In the genomic region with DNA sequence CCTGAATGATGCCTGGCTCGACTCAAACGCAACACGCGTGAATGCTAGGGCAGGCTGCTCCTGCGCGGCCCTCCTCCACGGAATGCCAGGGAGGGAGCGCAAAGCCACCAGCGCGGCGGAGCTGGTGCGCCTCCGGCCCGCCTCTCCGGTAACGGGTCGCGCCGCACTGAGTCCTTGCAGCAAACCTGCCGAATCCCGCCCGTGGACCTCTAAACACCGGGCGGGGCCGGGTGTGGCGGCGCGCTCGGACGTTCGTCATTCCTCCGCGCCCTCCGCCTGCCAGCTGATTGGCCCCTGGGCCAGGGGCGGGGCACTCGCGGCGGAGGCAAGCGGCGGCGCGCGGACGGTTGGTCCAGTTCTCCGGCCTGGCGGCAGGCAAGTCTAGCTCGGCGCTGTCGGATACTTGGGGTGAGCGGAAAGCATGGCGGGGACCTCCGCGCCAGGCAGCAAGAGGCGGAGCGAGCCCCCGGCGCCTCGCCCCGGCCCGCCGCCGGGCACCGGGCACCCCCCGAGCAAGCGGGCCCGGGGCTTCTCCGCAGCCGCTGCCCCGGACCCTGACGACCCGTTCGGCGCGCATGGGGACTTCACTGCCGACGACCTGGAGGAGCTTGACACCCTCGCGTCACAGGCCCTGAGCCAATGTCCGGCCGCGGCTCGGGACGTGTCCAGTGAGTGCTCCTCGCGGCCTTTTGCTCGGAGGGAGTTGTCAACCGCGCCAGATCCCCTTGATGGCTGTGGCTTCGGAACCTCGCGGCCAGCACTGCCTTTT, we compare ENCODE assay signal across 8 cellular contexts. TPM values are rescaled to one million over a fixed set of nuclear protein-coding genes. Genes with fewer than 3 reads are reported as not detected.
DNase-seq lines count a peak whose midpoint lies in the region; ATAC-seq and TF ChIP-seq lines count a peak whose summit lies in the region.

A gene (plus strand): TSS at position 313 of the 769 bp plus-strand sequence. CDS start 109 bp downstream, at position 422.

- POLR2A ChIA-PET in Panc1 (lab: Charles Lee): interaction anchor here (0.6 to 0.7 kb wide), 3 partner anchors 27 to 103 kb away, joined by 3 to 5 read pairs (median 5); no protein-coding TSS in a partner anchor

- ATAC-seq in GM21423 (IDR thresholded peaks at IDR 0.05; ENCODE audit: unreplicated experiment) (peak; percentile 87), Panc1 (peak; percentile 95)

- CTCF ChIA-PET in Panc1 (lab: Charles Lee): interaction anchor here (0.9 to 2.6 kb wide), 2 partner anchors 11 to 113 kb away, joined by 4 to 26 read pairs; no protein-coding TSS in a partner anchor

- no peak for TF ChIP-seq CTCF in Panc1 (IDR thresholded peaks at IDR 0.05)

- H3K4me1 ChIP-seq in HUES64 (ENCODE audit: insufficient read depth, low read length): peaks cover 9% of the 10 kb centered on the region; the same call in 1 of the 2 replicates
- H3K4me1 ChIP-seq in Panc1 (ENCODE audit: control insufficient read depth, insufficient read depth, low read length): peaks cover 11% of the 10 kb centered on the region
- peaks cover 26% of the 10 kb centered on the region for H3K4me1 ChIP-seq in muscle layer of colon (ENCODE audit: insufficient read depth, low read length)

- peaks cover 87% of the 10 kb centered on the region for H3K36me3 Mint-ChIP-seq in activated T-cell treated with anti-CD3 and anti-CD28 coated beads, Interleukin-2, amount 50 U/mL, for 24 hours (ENCODE audit: low read depth)

- peak within 1 kb of the TSS; percentile 92 for H3K27ac ChIP-seq in HUES64 (ENCODE audit: low read depth, low read length)
- peak within 1 kb of the TSS; percentile 89 for H3K27ac ChIP-seq in Panc1 (ENCODE audit: low read length)
- peak within 1 kb of the TSS; percentile 92 for H3K27ac ChIP-seq in muscle layer of colon (ENCODE audit: low read depth, low read length)

- peak; percentile 94 for TF ChIP-seq POLR2A in erythroblast (IDR thresholded peaks at IDR 0.05; ENCODE audit: low read length)

- H3K27me3 Mint-ChIP-seq in activated T-cell treated with anti-CD3 and anti-CD28 coated beads, Interleukin-2, amount 50 U/mL, for 24 hours: no peaks in the 10 kb centered on the region

- in situ Hi-C loops in Panc1 (cut with HindIII; ENCODE audit: low pct_unique_long_range_greater_than_20kb, low sequenced_read_pairs): no loop called here

- H3K36me3 ChIP-seq in HUES64 (ENCODE audit: insufficient read depth, low read length): peaks cover 41% of the 10 kb centered on the region
- H3K36me3 ChIP-seq in Panc1 (ENCODE audit: control insufficient read depth, insufficient read depth, low read length): peaks cover 2% of the 10 kb centered on the region; the same call in 1 of the 2 replicates
- peaks cover 23% of the 10 kb centered on the region for H3K36me3 ChIP-seq in muscle layer of colon (ENCODE audit: insufficient read depth, low read length)

- H3K4me3 ChIP-seq in HUES64 (ENCODE audit: low read length): peak within 1 kb of the TSS; percentile 95
- H3K4me3 ChIP-seq in Panc1 (ENCODE audit: low read depth in 2 of 2, low read length in 2 of 2): peak within 1 kb of the TSS; percentile 76 to 87
- peak within 1 kb of the TSS; percentile 47 to 94 for H3K4me3 ChIP-seq in muscle layer of colon (ENCODE audit: low read depth in 1 of 2, low read length in 2 of 2)

- H3K9ac ChIP-seq in HUES64 (ENCODE audit: low read depth, low read length) (peak within 1 kb of the TSS; percentile 85), muscle layer of colon (ENCODE audit: low read length) (peak within 1 kb of the TSS; percentile 90)

- WGBS in HUES64: under 1% methylated on average over 91 of the region's 91 CpGs

- peak within 1 kb of the TSS; percentile 92 for H3K27ac Mint-ChIP-seq in activated T-cell treated with anti-CD3 and anti-CD28 coated beads, Interleukin-2, amount 50 U/mL, for 24 hours

- BruUV-seq in Panc1 (replicated peaks; lab: Mats Ljungman, UMichigan): no TSS peak

- no peaks in the 10 kb centered on the region for H3K27me3 ChIP-seq in HUES64 (ENCODE audit: insufficient read depth, low read length)
- no peaks in the 10 kb centered on the region for H3K27me3 ChIP-seq in Panc1 (ENCODE audit: control insufficient read depth, insufficient read depth, low read length)
- H3K27me3 ChIP-seq in muscle layer of colon (ENCODE audit: control insufficient read depth in 1 of 2, insufficient read depth in 2 of 2, low read length in 2 of 2): no peaks in the 10 kb centered on the region

- H3K4me3 Mint-ChIP-seq in activated T-cell treated with anti-CD3 and anti-CD28 coated beads, Interleukin-2, amount 50 U/mL, for 24 hours: peak within 1 kb of the TSS; percentile 89

- peaks cover 54% of the 10 kb centered on the region for H3K4me1 Mint-ChIP-seq in activated T-cell treated with anti-CD3 and anti-CD28 coated beads, Interleukin-2, amount 50 U/mL, for 24 hours (ENCODE audit: low read depth)

- H3K9me3 Mint-ChIP-seq in activated T-cell treated with anti-CD3 and anti-CD28 coated beads, Interleukin-2, amount 50 U/mL, for 24 hours: no peaks in the 10 kb centered on the region

- DNase-seq in D341Med (ENCODE audit: low spot score) (peak; percentile 98), Panc1 (ENCODE audit: low read depth, low spot score) (no peak), erythroblast (lab: John Stamatoyannopoulos, UW) (peak; percentile 95 to 97)
- DNase-seq in activated T-cell treated with anti-CD3 and anti-CD28 coated beads, Interleukin-2, amount 50 U/mL, for 24 hours: peak; percentile 93
- peak; percentile 62 to 76 for DNase-seq in stimulated activated CD8-positive, alpha-beta memory T cell treated with anti-CD3 and anti-CD28 coated beads, Interleukin-7, amount 100 ng/mL, for 1 hour (ENCODE audit: low read depth in 2 of 2)

- H3K9me3 ChIP-seq in HUES64 (ENCODE audit: insufficient read depth, low read depth, low read length): no peaks in the 10 kb centered on the region
- H3K9me3 ChIP-seq in Panc1 (ENCODE audit: control insufficient read depth, insufficient read depth, low read depth, low read length): no peaks in the 10 kb centered on the region
- H3K9me3 ChIP-seq in muscle layer of colon (ENCODE audit: low read length): no peaks in the 10 kb centered on the region

- intact Hi-C loops in Panc1 (cut with micrococcal nuclease; ENCODE audit: unreplicated experiment): no loop called here

RNA-seq across cellular contexts. Expression of the gene that starts here (rescaled TPM):
- polyA plus RNA-seq in HUES64 (2013, experiment 1 of 2): 13.5 TPM
- polyA plus RNA-seq in HUES64 (2013, experiment 2 of 2): 18.0 TPM
- 11.9 TPM for total RNA-seq in Panc1 (2021; ENCODE audit: unreplicated experiment)
- polyA plus RNA-seq in Panc1 (2012; ENCODE audit: insufficient read length): 7.6 TPM
